ENCODE assay signal across 1 cellular context in genomic region chr15:101081900-101082299, GRCh38.
A peak's percentile ranks its signal among the peaks of the same experiment; 100 is the strongest.
TF ChIP-seq lines count a peak whose summit lies in the region.

No MANE protein-coding gene starts in this region.

TF ChIP-seq in GM12878, 131 proteins besides CTCF, POLR2A, EP300 and RAD21 (continued from another document):
- TF ChIP-seq, protein P1, sequence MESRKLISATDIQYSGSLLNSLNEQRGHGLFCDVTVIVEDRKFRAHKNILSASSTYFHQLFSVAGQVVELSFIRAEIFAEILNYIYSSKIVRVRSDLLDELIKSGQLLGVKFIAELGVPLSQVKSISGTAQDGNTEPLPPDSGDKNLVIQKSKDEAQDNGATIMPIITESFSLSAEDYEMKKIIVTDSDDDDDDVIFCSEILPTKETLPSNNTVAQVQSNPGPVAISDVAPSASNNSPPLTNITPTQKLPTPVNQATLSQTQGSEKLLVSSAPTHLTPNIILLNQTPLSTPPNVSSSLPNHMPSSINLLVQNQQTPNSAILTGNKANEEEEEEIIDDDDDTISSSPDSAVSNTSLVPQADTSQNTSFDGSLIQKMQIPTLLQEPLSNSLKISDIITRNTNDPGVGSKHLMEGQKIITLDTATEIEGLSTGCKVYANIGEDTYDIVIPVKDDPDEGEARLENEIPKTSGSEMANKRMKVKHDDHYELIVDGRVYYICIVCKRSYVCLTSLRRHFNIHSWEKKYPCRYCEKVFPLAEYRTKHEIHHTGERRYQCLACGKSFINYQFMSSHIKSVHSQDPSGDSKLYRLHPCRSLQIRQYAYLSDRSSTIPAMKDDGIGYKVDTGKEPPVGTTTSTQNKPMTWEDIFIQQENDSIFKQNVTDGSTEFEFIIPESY (IDR thresholded peaks at IDR 0.05) = no peak
- TF ChIP-seq FOXK2 (IDR thresholded peaks at IDR 0.05) = no peak
- peak; percentile 40; the same call in 1 of the 2 replicates for TF ChIP-seq NFIC (IDR thresholded peaks at IDR 0.05; ENCODE audit: low read depth, low read length)
- TF ChIP-seq ATF3 (IDR thresholded peaks at IDR 0.05; ENCODE audit: borderline replicate concordance, extremely low read depth, low read depth, low read length) = no peak
- TF ChIP-seq, protein P2, sequence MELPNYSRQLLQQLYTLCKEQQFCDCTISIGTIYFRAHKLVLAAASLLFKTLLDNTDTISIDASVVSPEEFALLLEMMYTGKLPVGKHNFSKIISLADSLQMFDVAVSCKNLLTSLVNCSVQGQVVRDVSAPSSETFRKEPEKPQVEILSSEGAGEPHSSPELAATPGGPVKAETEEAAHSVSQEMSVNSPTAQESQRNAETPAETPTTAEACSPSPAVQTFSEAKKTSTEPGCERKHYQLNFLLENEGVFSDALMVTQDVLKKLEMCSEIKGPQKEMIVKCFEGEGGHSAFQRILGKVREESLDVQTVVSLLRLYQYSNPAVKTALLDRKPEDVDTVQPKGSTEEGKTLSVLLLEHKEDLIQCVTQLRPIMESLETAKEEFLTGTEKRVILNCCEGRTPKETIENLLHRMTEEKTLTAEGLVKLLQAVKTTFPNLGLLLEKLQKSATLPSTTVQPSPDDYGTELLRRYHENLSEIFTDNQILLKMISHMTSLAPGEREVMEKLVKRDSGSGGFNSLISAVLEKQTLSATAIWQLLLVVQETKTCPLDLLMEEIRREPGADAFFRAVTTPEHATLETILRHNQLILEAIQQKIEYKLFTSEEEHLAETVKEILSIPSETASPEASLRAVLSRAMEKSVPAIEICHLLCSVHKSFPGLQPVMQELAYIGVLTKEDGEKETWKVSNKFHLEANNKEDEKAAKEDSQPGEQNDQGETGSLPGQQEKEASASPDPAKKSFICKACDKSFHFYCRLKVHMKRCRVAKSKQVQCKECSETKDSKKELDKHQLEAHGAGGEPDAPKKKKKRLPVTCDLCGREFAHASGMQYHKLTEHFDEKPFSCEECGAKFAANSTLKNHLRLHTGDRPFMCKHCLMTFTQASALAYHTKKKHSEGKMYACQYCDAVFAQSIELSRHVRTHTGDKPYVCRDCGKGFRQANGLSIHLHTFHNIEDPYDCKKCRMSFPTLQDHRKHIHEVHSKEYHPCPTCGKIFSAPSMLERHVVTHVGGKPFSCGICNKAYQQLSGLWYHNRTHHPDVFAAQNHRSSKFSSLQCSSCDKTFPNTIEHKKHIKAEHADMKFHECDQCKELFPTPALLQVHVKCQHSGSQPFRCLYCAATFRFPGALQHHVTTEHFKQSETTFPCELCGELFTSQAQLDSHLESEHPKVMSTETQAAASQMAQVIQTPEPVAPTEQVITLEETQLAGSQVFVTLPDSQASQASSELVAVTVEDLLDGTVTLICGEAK (IDR thresholded peaks at IDR 0.05; ENCODE audit: borderline replicate concordance) = no peak
- TF ChIP-seq RAD51 (IDR thresholded peaks at IDR 0.05) = no peak
- no peak for TF ChIP-seq CHD1 (IDR thresholded peaks at IDR 0.05; ENCODE audit: low read depth, low read length)
